In genomic region chr6:83057705-83058321, GRCh38 we compare ENCODE assay signal across 10 cellular contexts. TPM values are rescaled to one million over a fixed set of nuclear protein-coding genes. Genes with fewer than 3 reads are reported as not detected.
DNase-seq lines count a peak whose midpoint lies in the region; ATAC-seq, FAIRE-seq and TF ChIP-seq lines count a peak whose summit lies in the region.
"Had no signal": no experiment of that assay in that cellular context is flagged by ENCODE, and none has a peak within 500 bp of the region (broad histone marks: within the 10 kb centered on the region; RNA-seq: fewer than 3 reads in every experiment).

No MANE protein-coding gene starts in this region.

- no peak overlapping the region for H3K4me2 ChIP-seq in K562 (ENCODE audit: insufficient read depth, low read length)
- H3K4me2 ChIP-seq: BLaER1 had no signal

- no peak overlapping the region for H3K27ac ChIP-seq in K562 (ENCODE audit: extremely low read depth, low read depth, low read length)
- H3K27ac ChIP-seq in upper lobe of right lung = no peak overlapping the region
- H3K27ac ChIP-seq: BLaER1 had no signal

- no peak overlapping the region for H3K9ac ChIP-seq in K562 (ENCODE audit: insufficient read depth in 1 of 2, low read depth in 2 of 2, low read length in 2 of 2)
- H3K9ac ChIP-seq: BLaER1 had no signal

- H3K79me2 ChIP-seq in K562 (ENCODE audit: control insufficient read depth, insufficient read depth, low read length) = no peaks in the 10 kb centered on the region

- peak; percentile 73 for FAIRE-seq in K562 (lab: Jason Lieb, UNC)

- peaks cover 39% of the 10 kb centered on the region for H3K36me3 ChIP-seq in K562 (ENCODE audit: control insufficient read depth, insufficient read depth, low read length)
- H3K36me3 ChIP-seq in kidney epithelial cell (ENCODE audit: control insufficient read depth, insufficient read depth, low read length) = no peaks in the 10 kb centered on the region
- H3K36me3 ChIP-seq in upper lobe of right lung = no peaks in the 10 kb centered on the region

- BruUV-seq in K562 (replicated peaks; lab: Mats Ljungman, UMichigan) = no TSS peak

- H3K27me3 ChIP-seq in K562 (ENCODE audit: control insufficient read depth in 2 of 2, insufficient read depth in 2 of 2, low read length in 2 of 2) = no peaks in the 10 kb centered on the region
- no peaks in the 10 kb centered on the region for H3K27me3 ChIP-seq in kidney epithelial cell (ENCODE audit: control insufficient read depth, insufficient read depth, low read length)
- H3K27me3 ChIP-seq in upper lobe of right lung = no peaks in the 10 kb centered on the region
- H3K27me3 ChIP-seq: BLaER1 had no signal

- DNase-seq in NCI-H1417 (lab: John Stamatoyannopoulos, UW) (peak; percentile 20 to 78 (median 58)), NCI-H1417 treated with DMSO at 0.1 percent for 48 hours (lab: John Stamatoyannopoulos, UW) (no peak), NCI-H510A (lab: John Stamatoyannopoulos, UW) (peak; percentile 14), K562 (ENCODE audit: extremely low read depth in 1 of 4, low spot score in 3 of 4) (peak; percentile 17 to 57 (median 30)), kidney epithelial cell (ENCODE audit: low read depth) (no peak), upper lobe of right lung (no peak)

- no peaks in the 10 kb centered on the region for H3K9me1 ChIP-seq in K562 (ENCODE audit: control insufficient read depth, insufficient read depth, low read length)

- POLR2A ChIA-PET in K562 (lab: Yijun Ruan, JAX) = interaction anchor here (0.6 to 0.9 kb wide), 2 partner anchors 8 to 11 kb away, joined by 4 to 5 read pairs; partner anchors contain the start of gene UBE3D

- CTCF ChIA-PET in K562 (lab: Yijun Ruan, JAX; ENCODE audit: low intra/inter-chr PET ratio) = interaction anchor here (0.7 to 4.2 kb wide), 4 partner anchors 216 to 806 kb away, joined by 3 to 21 read pairs (median 5); no protein-coding TSS in a partner anchor

- no peaks in the 10 kb centered on the region; a peak in 1 of 5 replicates for H3K4me1 ChIP-seq in K562 (replicated peaks in 1 of 2; ENCODE audit: control insufficient read depth in 2 of 2, insufficient read depth in 2 of 2, low read length in 2 of 2)
- H3K4me1 ChIP-seq in upper lobe of right lung = no peaks in the 10 kb centered on the region
- H3K4me1 ChIP-seq: BLaER1 had no signal

- in situ Hi-C loops in K562 (cut with MboI) = loop anchor here (5.0 to 25.0 kb wide), 3 partner anchors 313 to 806 kb away; no protein-coding TSS in a partner anchor

- H3K9me3 ChIP-seq in K562 (replicated peaks; ENCODE audit: control insufficient read depth, insufficient read depth, low read depth, low read length) (no peaks in the 10 kb centered on the region), upper lobe of right lung (no peaks in the 10 kb centered on the region)
- H3K9me3 ChIP-seq: BLaER1 had no signal

- TF ChIP-seq POLR2A in K562 (conservative IDR thresholded peaks at IDR 0.05) = no peak

- TF ChIP-seq EP300 in K562 (IDR thresholded peaks at IDR 0.05; ENCODE audit: low read length) = no peak

- no peak overlapping the region for H2AFZ ChIP-seq in K562 (ENCODE audit: low read depth, low read length)

- TF ChIP-seq CTCF in K562 (IDR thresholded peaks at IDR 0.05 in 2 of 3, conservative IDR thresholded peaks at IDR 0.05 in 1 of 3; ENCODE audit: insufficient read depth in 2 of 3, low read depth in 1 of 3, low read length in 3 of 3) (peak; percentile 68 to 80 (median 75)), kidney epithelial cell (IDR thresholded peaks at IDR 0.05; ENCODE audit: insufficient read depth, low read length, poor library complexity, severe bottlenecking) (peak; percentile 85), upper lobe of right lung (IDR thresholded peaks at IDR 0.05) (peak; percentile 63)

- peak; percentile 67 for ATAC-seq in GM19328 (IDR thresholded peaks at IDR 0.05; ENCODE audit: unreplicated experiment)
- peak; percentile 74 for ATAC-seq in HG03139 (IDR thresholded peaks at IDR 0.05; ENCODE audit: unreplicated experiment)
- ATAC-seq in K562 = peak; percentile 78
- peak; percentile 82 for ATAC-seq in upper lobe of right lung
- ATAC-seq: activated naive CD4-positive, alpha-beta T cell treated with anti-CD3 and anti-CD28 coated beads, Interleukin-2, amount 50 U/mL, for 72 hours had no signal

- H3K4me3 ChIP-seq in K562 = no peak overlapping the region
- no peak overlapping the region for H3K4me3 ChIP-seq in kidney epithelial cell (ENCODE audit: low read depth, low read length)
- H3K4me3 ChIP-seq in upper lobe of right lung = no peak overlapping the region
- H3K4me3 ChIP-seq: BLaER1 had no signal

- peak; percentile 78 to 81 for TF ChIP-seq RAD21 in K562 (CRISPR knock-in tag; conservative IDR thresholded peaks at IDR 0.05 in 1 of 2, IDR thresholded peaks at IDR 0.05 in 1 of 2)

- H4K20me1 ChIP-seq in K562 (replicated peaks; ENCODE audit: control insufficient read depth, insufficient read depth, low read length) = no peaks in the 10 kb centered on the region
- H4K20me1 ChIP-seq: BLaER1 had no signal

- intact Hi-C loops in K562 (cut with micrococcal nuclease) (loop anchor here (1.0 to 10.0 kb wide), 6 partner anchors 173 to 788 kb away; no protein-coding TSS in a partner anchor), upper lobe of right lung (cut with DNase I) (loop anchor here (10.0 kb wide), 1 partner anchor 783 kb away; no protein-coding TSS in a partner anchor)

- 47% methylated on average over 4 of the region's 4 CpGs for WGBS in K562 (ENCODE audit: insufficient coverage, low coverage, missing lambda C conversion rate)

TF ChIP-seq in K562, 482 proteins besides CTCF, POLR2A, EP300 and RAD21:
- TF ChIP-seq KDM4B (IDR thresholded peaks at IDR 0.05; ENCODE audit: borderline replicate concordance in 2 of 2, low read depth in 1 of 2) = no peak
- peak; percentile 59 for TF ChIP-seq SMC3 (conservative IDR thresholded peaks at IDR 0.05; ENCODE audit: insufficient read depth, low read depth, low read length)
- TF ChIP-seq SP1 (CRISPR knock-in tag; IDR thresholded peaks at IDR 0.05) = no peak
- TF ChIP-seq STAG1 (CRISPR knock-in tag; IDR thresholded peaks at IDR 0.05; ENCODE audit: borderline replicate concordance) = peak; percentile 64; the same call in 1 of the 2 replicates
- no peak for TF ChIP-seq PHB (CRISPR knock-in tag; IDR thresholded peaks at IDR 0.05)
- TF ChIP-seq POLR2B (IDR thresholded peaks at IDR 0.05; ENCODE audit: low read depth, partially characterized antibody) = no peak

RNA-seq across cellular contexts. Expression of gene UBE3D, which starts 7.8 kb away (rescaled TPM):
- 24.4 and 39.1 TPM in 2 replicates for total RNA-seq in K562 (2011; cell fraction: chromatin; rRNA removed; ENCODE audit: low replicate concordance)
- 9.2 and 11.6 TPM in 2 replicates for total RNA-seq in K562 (2011; cell fraction: nucleolus; rRNA removed)
- total RNA-seq in K562 (2011; cell fraction: nucleoplasm; rRNA removed) = 19.3 and 39.3 TPM in 2 replicates
- total RNA-seq in K562 (2014; rRNA removed) (10.4 and 11.2 TPM in 2 replicates), K562 (2014; rRNA removed; fragmentation: Illumina TruSeq; extraction: Trizol) (17.2 and 17.6 TPM in 2 replicates), K562 (2015; rRNA removed; fragmentation: Illumina TruSeq; extraction: Trizol) (12.9 and 13.6 TPM in 2 replicates), K562 (2021) (9.5 and 12.6 TPM in 2 replicates), kidney epithelial cell (11.6 and 12.1 TPM in 2 replicates), upper lobe of right lung (4.4 TPM)
- polyA plus RNA-seq in K562 (2011; rRNA removed) (8.5 and 11.3 TPM in 2 replicates), K562 (2014; fragmentation: Illumina TruSeq; extraction: Trizol) (7.4 and 9.4 TPM in 2 replicates), K562 (2014; fragmentation: Nextera tagmentation; extraction: Ambion mirVana) (10 to 100 TPM; 11.9 to 16.3 TPM), K562 (2014; rRNA removed) (11.2 and 12.4 TPM in 2 replicates)
- 3.9 and 4.7 TPM in 2 replicates for polyA plus RNA-seq in K562 (2011; cell fraction: cytosol; rRNA removed)
- polyA plus RNA-seq in K562 (2011; cell fraction: nucleus; rRNA removed) = 8.7 and 10.3 TPM in 2 replicates
- 8.4 and 9.5 TPM in 2 replicates for polyA plus RNA-seq in K562 (2012)
- polyA minus RNA-seq in K562 (2011; rRNA and poly(A)+ RNA removed) = 14.2 and 14.4 TPM in 2 replicates
- 4.2 and 6.3 TPM in 2 replicates for polyA minus RNA-seq in K562 (2011; cell fraction: cytosol; rRNA and poly(A)+ RNA removed)
- polyA minus RNA-seq in K562 (2011; cell fraction: nucleus; rRNA and poly(A)+ RNA removed) = 16.7 and 21.0 TPM in 2 replicates

RNA-seq across cellular contexts. Expression of gene DOP1A, which starts 9.7 kb away (rescaled TPM):
- total RNA-seq in K562 (2011; cell fraction: chromatin; rRNA removed; ENCODE audit: low replicate concordance) = 9.0 and 28.0 TPM in 2 replicates
- total RNA-seq in K562 (2011; cell fraction: nucleolus; rRNA removed) = 2.8 and 3.2 TPM in 2 replicates
- 8.1 and 15.8 TPM in 2 replicates for total RNA-seq in K562 (2011; cell fraction: nucleoplasm; rRNA removed)
- total RNA-seq in K562 (2014; rRNA removed) (3.5 and 5.1 TPM in 2 replicates), K562 (2014; rRNA removed; fragmentation: Illumina TruSeq; extraction: Trizol) (7.6 and 9.1 TPM in 2 replicates), K562 (2015; rRNA removed; fragmentation: Illumina TruSeq; extraction: Trizol) (10.3 and 10.5 TPM in 2 replicates), K562 (2021) (5.5 TPM in 2 replicates), kidney epithelial cell (11.7 and 17.0 TPM in 2 replicates), upper lobe of right lung (26.4 TPM)
- polyA plus RNA-seq in K562 (2011; rRNA removed) (4.4 and 4.5 TPM in 2 replicates), K562 (2014; fragmentation: Illumina TruSeq; extraction: Trizol) (4.4 and 4.9 TPM in 2 replicates), K562 (2014; fragmentation: Nextera tagmentation; extraction: Ambion mirVana) (1 to 10 TPM in 1 of 2 experiments, under 1 TPM in 1; 0.75 to 1.3 TPM), K562 (2014; rRNA removed) (3.3 and 3.5 TPM in 2 replicates)
- polyA plus RNA-seq in K562 (2011; cell fraction: cytosol; rRNA removed) = 1.2 and 2.3 TPM in 2 replicates
- 10.4 and 12.2 TPM in 2 replicates for polyA plus RNA-seq in K562 (2011; cell fraction: nucleus; rRNA removed)
- 2.7 and 4.3 TPM in 2 replicates for polyA plus RNA-seq in K562 (2012)
- polyA minus RNA-seq in K562 (2011; rRNA and poly(A)+ RNA removed) = 16.9 and 18.0 TPM in 2 replicates
- polyA minus RNA-seq in K562 (2011; cell fraction: cytosol; rRNA and poly(A)+ RNA removed) = 5.6 and 7.0 TPM in 2 replicates
- 9.6 and 19.1 TPM in 2 replicates for polyA minus RNA-seq in K562 (2011; cell fraction: nucleus; rRNA and poly(A)+ RNA removed)

Comparison
In these comparisons a context has a peak if more than half of its experiments do, and no peak if none do; other contexts are left out.
1. DNase-seq: peak in NCI-H1417 (3 of 3), NCI-H510A (single experiment) and K562 (4 of 4); none in NCI-H1417 treated with DMSO at 0.1 percent for 48 hours (single experiment), kidney epithelial cell (single experiment) and upper lobe of right lung (single experiment).
2. Peak in every context shown above with its lines, with median percentiles within 50 percentile points of each other: ATAC-seq and CTCF ChIP-seq.